In the genomic region with DNA sequence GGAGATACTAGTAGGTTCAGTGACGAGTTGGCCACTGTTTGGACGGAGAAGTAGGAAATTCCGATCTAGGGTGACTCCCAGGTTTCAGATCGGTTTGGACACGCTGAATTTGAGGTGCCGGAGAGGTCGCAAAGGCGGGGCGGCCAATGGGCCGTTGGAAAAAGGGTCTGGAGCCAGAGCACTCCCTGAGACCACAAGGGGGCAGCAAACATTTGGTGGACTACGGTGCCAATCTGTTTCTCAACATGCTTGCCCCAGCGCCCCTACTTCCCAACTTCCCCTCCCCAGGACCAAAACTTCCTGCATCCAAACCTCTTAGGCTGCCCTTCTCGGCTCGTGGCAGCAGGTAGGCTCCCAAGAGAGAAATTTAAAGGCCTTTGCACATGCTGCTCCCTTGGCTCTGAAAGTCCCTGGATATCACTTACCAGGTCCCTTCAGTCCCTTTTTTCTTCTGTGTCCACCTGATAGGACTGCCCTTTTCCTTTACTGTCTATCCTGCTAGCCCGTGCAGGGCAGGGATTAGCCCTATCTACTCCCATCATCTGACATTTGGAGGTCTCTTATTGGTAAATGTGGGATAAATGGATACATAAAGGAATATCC, we compare ENCODE assay signal across 8 cellular contexts. TPM values are rescaled to one million over a fixed set of nuclear protein-coding genes. Genes with fewer than 3 reads are reported as not detected.
DNase-seq lines count a peak whose midpoint lies in the region; ATAC-seq and TF ChIP-seq lines count a peak whose summit lies in the region.

No MANE protein-coding gene starts in this region.

- H3K4me3 ChIP-seq in lower lobe of right lung: peak overlapping the region; percentile 78

- peaks cover 44% of the 10 kb centered on the region for H3K36me3 ChIP-seq in lower lobe of right lung

- DNase-seq in DMS153 (lab: John Stamatoyannopoulos, UW) (peak; percentile 59), NCI-H526 treated with DMSO at 0.1 percent for 48 hours (lab: John Stamatoyannopoulos, UW) (peak; percentile 24), ecto neural progenitor cell (ENCODE audit: low spot score) (peak; percentile 88), lower lobe of right lung (peak; percentile 78)
- DNase-seq in activated CD4-positive, alpha-beta T cell treated with anti-CD3 and anti-CD28 coated beads, Interleukin-2, amount 50 U/mL, for 4 hours: peak; percentile 50 to 54
- DNase-seq in stimulated activated CD4-positive, alpha-beta T cell treated with anti-CD3 and anti-CD28 coated beads, Interleukin-4, amount 100 ng/mL, for 4 hours: peak; percentile 57 to 59

- H3K4me1 ChIP-seq in lower lobe of right lung: peaks cover 21% of the 10 kb centered on the region

- peak; percentile 45 for ATAC-seq in HG03025 (IDR thresholded peaks at IDR 0.05; ENCODE audit: low FRiP score, unreplicated experiment)
- peak; percentile 86 to 88 for ATAC-seq in lower lobe of right lung
- no peak for ATAC-seq in GM21526 (IDR thresholded peaks at IDR 0.05; ENCODE audit: low FRiP score, unreplicated experiment)

- H3K27me3 ChIP-seq in lower lobe of right lung (ENCODE audit: low read depth): no peaks in the 10 kb centered on the region

- intact Hi-C loops in lower lobe of right lung (cut with DNase I): no loop called here

- peak; percentile 91 for TF ChIP-seq CTCF in lower lobe of right lung (IDR thresholded peaks at IDR 0.05)

- no peaks in the 10 kb centered on the region for H3K9me3 ChIP-seq in lower lobe of right lung

- H3K27ac ChIP-seq in lower lobe of right lung: no peak overlapping the region

RNA-seq across cellular contexts. Expression of a gene that starts 1.0 kb away (rescaled TPM):
- 16.5 TPM for total RNA-seq in lower lobe of right lung

RNA-seq across cellular contexts. Expression of a gene that starts 7.4 kb away (rescaled TPM):
- 72.2 TPM for total RNA-seq in lower lobe of right lung

RNA-seq across cellular contexts. Expression of a gene that starts 16.0 kb away (rescaled TPM):
- total RNA-seq in lower lobe of right lung: not detected

RNA-seq across cellular contexts. Expression of a gene that starts 23.4 kb away (rescaled TPM):
- 2.5 TPM for total RNA-seq in lower lobe of right lung

RNA-seq across cellular contexts. Expression of a gene that starts 24.7 kb away (rescaled TPM):
- total RNA-seq in lower lobe of right lung: 35.0 TPM

Comparison
In these comparisons a context has a peak if more than half of its experiments do, and no peak if none do; other contexts are left out.
1. DNase-seq: peak in every context shown above with its lines; median percentile 88 in ecto neural progenitor cell; 78 in lower lobe of right lung; 59 in DMS153; 58 in stimulated activated CD4-positive, alpha-beta T cell treated with anti-CD3 and anti-CD28 coated beads, Interleukin-4, amount 100 ng/mL, for 4 hours; 52 in activated CD4-positive, alpha-beta T cell treated with anti-CD3 and anti-CD28 coated beads, Interleukin-2, amount 50 U/mL, for 4 hours; 24 in NCI-H526 treated with DMSO at 0.1 percent for 48 hours.